In the genomic region with DNA sequence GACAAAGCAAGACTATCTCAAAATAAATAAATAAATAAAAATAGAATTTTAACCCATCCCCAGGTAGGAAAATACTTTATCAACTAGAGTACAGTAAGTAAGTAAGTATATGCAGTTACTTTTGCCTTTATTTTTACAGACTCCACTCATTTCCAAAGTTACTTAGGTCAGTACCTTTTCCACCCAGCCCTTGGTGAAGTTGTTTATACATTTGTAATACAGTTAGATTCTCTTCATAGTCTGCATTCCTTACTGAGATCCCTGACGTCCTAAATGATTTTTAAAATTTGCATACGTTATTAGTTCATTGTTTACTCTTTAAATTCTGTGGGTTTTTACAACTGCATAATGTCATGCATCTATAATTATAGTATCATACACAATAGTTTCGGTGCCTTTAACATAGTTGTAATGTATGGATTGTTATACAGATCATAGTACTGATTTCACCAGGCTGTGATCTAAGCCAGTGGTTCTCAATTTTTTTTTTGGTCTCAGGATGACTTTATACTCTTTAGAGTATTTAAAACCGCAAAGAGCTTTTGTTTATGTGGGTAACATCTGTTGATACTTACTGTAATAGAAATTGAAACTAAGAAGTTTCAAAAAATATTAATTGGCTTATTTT, we compare ENCODE assay signal across 11 cellular contexts. TPM values are rescaled to one million over a fixed set of nuclear protein-coding genes. Genes with fewer than 3 reads are reported as not detected.
DNase-seq lines count a peak whose midpoint lies in the region; ATAC-seq and TF ChIP-seq lines count a peak whose summit lies in the region.
"Had no signal": no experiment of that assay in that cellular context is flagged by ENCODE, and none has a peak within 500 bp of the region (broad histone marks: within the 10 kb centered on the region; RNA-seq: fewer than 3 reads in every experiment).

No MANE protein-coding gene starts in this region.

- H3K27me3 ChIP-seq in adrenal gland: no peaks in the 10 kb centered on the region
- H3K27me3 ChIP-seq: cardiac muscle cell, neutrophil had no signal

- H3K4me3 Mint-ChIP-seq in activated T-cell treated with anti-CD3 and anti-CD28 coated beads, Interleukin-2, amount 50 U/mL, for 24 hours: peak overlapping the region; percentile 15
- H3K4me3 Mint-ChIP-seq in T-helper 2 cell treated with Interferon-gamma antibody and Interleukin-4, amounts not matched to agents 5 μg/mL and 100 μg/mL, for 36 hours: peak overlapping the region; percentile 33
- no peak overlapping the region for H3K4me3 Mint-ChIP-seq in stimulated activated naive B cell treated with anti-CD40 and anti-IgM and Interleukin-4, amounts not matched to agents 10 μg/mL and 1 μg/mL and 100 μg/mL, for 72 hours

- H3K27ac ChIP-seq in adrenal gland: peak overlapping the region in 2 of 5 donors; percentile 5 to 10
- H3K27ac ChIP-seq: C4-2B, cardiac muscle cell, neutrophil had no signal

- no peak overlapping the region for H3K4me3 ChIP-seq in adrenal gland
- H3K4me3 ChIP-seq: cardiac muscle cell had no signal

- H3K4me1 Mint-ChIP-seq in activated T-cell treated with anti-CD3 and anti-CD28 coated beads, Interleukin-2, amount 50 U/mL, for 24 hours (ENCODE audit: low read depth): peaks cover 43% of the 10 kb centered on the region
- H3K4me1 Mint-ChIP-seq in T-helper 2 cell treated with Interferon-gamma antibody and Interleukin-4, amounts not matched to agents 5 μg/mL and 100 μg/mL, for 36 hours (ENCODE audit: low read depth): peaks cover 31% of the 10 kb centered on the region
- peaks cover 16 to 22% of the 10 kb centered on the region in 2 donors for H3K4me1 Mint-ChIP-seq in stimulated activated naive B cell treated with anti-CD40 and anti-IgM and Interleukin-4, amounts not matched to agents 10 μg/mL and 1 μg/mL and 100 μg/mL, for 72 hours

- H3K27me3 Mint-ChIP-seq in activated T-cell treated with anti-CD3 and anti-CD28 coated beads, Interleukin-2, amount 50 U/mL, for 24 hours: no peaks in the 10 kb centered on the region
- H3K27me3 Mint-ChIP-seq in T-helper 2 cell treated with Interferon-gamma antibody and Interleukin-4, amounts not matched to agents 5 μg/mL and 100 μg/mL, for 36 hours (ENCODE audit: low read depth): no peaks in the 10 kb centered on the region
- no peaks in the 10 kb centered on the region for H3K27me3 Mint-ChIP-seq in stimulated activated naive B cell treated with anti-CD40 and anti-IgM and Interleukin-4, amounts not matched to agents 10 μg/mL and 1 μg/mL and 100 μg/mL, for 72 hours

- intact Hi-C loops in adrenal gland (cut with DNase I): no loop called here

- TF ChIP-seq CTCF in adrenal gland (IDR thresholded peaks at IDR 0.05): no peak

- H3K9me3 ChIP-seq in adrenal gland (replicated peaks in 1 of 3): no peaks in the 10 kb centered on the region
- H3K9me3 ChIP-seq: neutrophil had no signal

- H3K36me3 ChIP-seq in adrenal gland (replicated peaks in 1 of 2): no peaks in the 10 kb centered on the region
- H3K36me3 ChIP-seq: cardiac muscle cell, neutrophil had no signal

- TF ChIP-seq POLR2A in adrenal gland (IDR thresholded peaks at IDR 0.05): no peak

- WGBS in adrenal gland, 4 donors: 66 to 82% (median 79%) methylated on average over 4 of the region's 4 CpGs

- ATAC-seq in HG02885 (IDR thresholded peaks at IDR 0.05; ENCODE audit: poor library complexity, unreplicated experiment): peak; percentile 95
- peak; percentile 84 to 92 for ATAC-seq in stimulated activated naive B cell treated with anti-CD40 and anti-IgM and Interleukin-4, amounts not matched to agents 10 μg/mL and 1 μg/mL and 100 μg/mL, for 72 hours (replicated peaks)

- H3K27ac Mint-ChIP-seq in activated T-cell treated with anti-CD3 and anti-CD28 coated beads, Interleukin-2, amount 50 U/mL, for 24 hours: peak overlapping the region; percentile 86
- H3K27ac Mint-ChIP-seq in T-helper 2 cell treated with Interferon-gamma antibody and Interleukin-4, amounts not matched to agents 5 μg/mL and 100 μg/mL, for 36 hours: peak overlapping the region; percentile 60
- peak overlapping the region; percentile 32 for H3K27ac Mint-ChIP-seq in stimulated activated naive B cell treated with anti-CD40 and anti-IgM and Interleukin-4, amounts not matched to agents 10 μg/mL and 1 μg/mL and 100 μg/mL, for 72 hours

- no peaks in the 10 kb centered on the region for H3K9me3 Mint-ChIP-seq in activated T-cell treated with anti-CD3 and anti-CD28 coated beads, Interleukin-2, amount 50 U/mL, for 24 hours
- H3K9me3 Mint-ChIP-seq in T-helper 2 cell treated with Interferon-gamma antibody and Interleukin-4, amounts not matched to agents 5 μg/mL and 100 μg/mL, for 36 hours: no peaks in the 10 kb centered on the region
- no peaks in the 10 kb centered on the region for H3K9me3 Mint-ChIP-seq in stimulated activated naive B cell treated with anti-CD40 and anti-IgM and Interleukin-4, amounts not matched to agents 10 μg/mL and 1 μg/mL and 100 μg/mL, for 72 hours

- DNase-seq in activated T-cell treated with anti-CD3 and anti-CD28 coated beads, Interleukin-2, amount 50 U/mL, for 24 hours: no peak
- DNase-seq in activated T-cell treated with anti-CD3 and anti-CD28 coated beads, Interleukin-2, amount 50 U/mL, for 48 hours: no peak
- DNase-seq in T-helper 2 cell treated with Interferon-gamma antibody and Interleukin-4, amounts not matched to agents 5 μg/mL and 100 μg/mL, for 36 hours (ENCODE audit: low spot score): no peak
- DNase-seq in stimulated activated naive B cell treated with anti-CD40 and anti-IgM and Interleukin-4, amounts not matched to agents 10 μg/mL and 1 μg/mL and 100 μg/mL, for 72 hours: no peak
- DNase-seq in NCI-H1436 (lab: John Stamatoyannopoulos, UW) (no peak), adrenal gland (no peak), DMS153 (lab: John Stamatoyannopoulos, UW) (no peak)

- peaks cover 49% of the 10 kb centered on the region for H3K36me3 Mint-ChIP-seq in activated T-cell treated with anti-CD3 and anti-CD28 coated beads, Interleukin-2, amount 50 U/mL, for 24 hours (ENCODE audit: low read depth)
- H3K36me3 Mint-ChIP-seq in T-helper 2 cell treated with Interferon-gamma antibody and Interleukin-4, amounts not matched to agents 5 μg/mL and 100 μg/mL, for 36 hours (ENCODE audit: low read depth): peaks cover 19% of the 10 kb centered on the region
- peaks cover 29 to 42% of the 10 kb centered on the region in 2 donors for H3K36me3 Mint-ChIP-seq in stimulated activated naive B cell treated with anti-CD40 and anti-IgM and Interleukin-4, amounts not matched to agents 10 μg/mL and 1 μg/mL and 100 μg/mL, for 72 hours

- H3K4me1 ChIP-seq in adrenal gland (replicated peaks in 1 of 2): peaks cover 10 to 39% of the 10 kb centered on the region in 2 donors

RNA-seq across cellular contexts. Expression of a gene that starts 10.4 kb away (rescaled TPM):
- 10 to 100 TPM in 6 of 8 donors, 1 to 10 TPM in 2; 7.4 to 21.3 (median 13.5) TPM for total RNA-seq in adrenal gland
- 10 to 100 TPM in 2 of 3 donors, 1 to 10 TPM in 1; 4.4 to 14.7 (median 10.9) TPM for polyA plus RNA-seq in adrenal gland

RNA-seq across cellular contexts. Expression of a gene that starts 10.6 kb away (rescaled TPM):
- total RNA-seq in adrenal gland: 100 to 1,000 TPM in 1 of 8 donors, 10 to 100 TPM in 7; 19.8 to 115 (median 54.0) TPM
- 10 to 100 TPM; 17.8 to 23.0 (median 22.4) TPM for polyA plus RNA-seq in adrenal gland

RNA-seq across cellular contexts. Expression of a gene that starts 41.3 kb away (rescaled TPM):
- total RNA-seq in adrenal gland: 10 to 100 TPM; 23.8 to 73.9 (median 60.7) TPM
- 100 to 1,000 TPM in 2 of 3 donors, 10 to 100 TPM in 1; 85.0 to 136 (median 129) TPM for polyA plus RNA-seq in adrenal gland

Comparison
In these comparisons a context has a peak if more than half of its experiments do, and no peak if none do; other contexts are left out.
1. H3K27ac Mint-ChIP-seq: peak in every context shown above with its lines; median percentile 86 in activated T-cell treated with anti-CD3 and anti-CD28 coated beads, Interleukin-2, amount 50 U/mL, for 24 hours; 60 in T-helper 2 cell treated with Interferon-gamma antibody and Interleukin-4, amounts not matched to agents 5 μg/mL and 100 μg/mL, for 36 hours; 32 in stimulated activated naive B cell treated with anti-CD40 and anti-IgM and Interleukin-4, amounts not matched to agents 10 μg/mL and 1 μg/mL and 100 μg/mL, for 72 hours.
2. H3K4me3 Mint-ChIP-seq: peak in activated T-cell treated with anti-CD3 and anti-CD28 coated beads, Interleukin-2, amount 50 U/mL, for 24 hours (single experiment) and T-helper 2 cell treated with Interferon-gamma antibody and Interleukin-4, amounts not matched to agents 5 μg/mL and 100 μg/mL, for 36 hours (single experiment); none in stimulated activated naive B cell treated with anti-CD40 and anti-IgM and Interleukin-4, amounts not matched to agents 10 μg/mL and 1 μg/mL and 100 μg/mL, for 72 hours (0 of 2).